Comparison of ENCODE assay signal across 15 cellular contexts in the genomic region with DNA sequence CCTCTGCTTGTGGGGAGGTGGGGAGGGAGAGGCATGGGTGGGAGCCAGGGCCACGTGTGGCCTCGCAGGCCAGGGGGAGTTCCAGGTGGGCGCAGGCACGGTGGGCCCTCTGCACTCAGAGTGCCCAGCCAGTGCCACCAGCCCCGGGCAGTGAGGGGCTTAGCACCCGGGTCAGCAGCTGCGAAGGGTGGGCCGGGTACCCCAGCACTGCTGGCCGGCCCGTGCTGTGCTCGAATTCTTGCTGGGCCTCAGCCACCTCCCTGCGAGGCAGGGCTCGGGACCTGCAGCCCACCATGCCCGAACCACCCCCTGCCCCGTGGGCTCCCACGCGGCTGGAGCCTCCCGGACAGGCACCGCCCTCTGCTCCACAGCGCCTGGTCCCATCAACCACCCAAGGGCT.
A peak's percentile ranks its signal among the peaks of the same experiment; 100 is the strongest.
DNase-seq lines count a peak whose midpoint lies in the region; ATAC-seq and TF ChIP-seq lines count a peak whose summit lies in the region.
"Had no signal": no experiment of that assay in that cellular context is flagged by ENCODE, and none has a peak within 500 bp of the region (broad histone marks: within the 10 kb centered on the region; RNA-seq: fewer than 3 reads in every experiment).

No MANE protein-coding gene starts in this region.

- no peaks in the 10 kb centered on the region for H3K4me1 ChIP-seq in upper lobe of right lung
- H3K4me1 ChIP-seq in stomach: no peaks in the 10 kb centered on the region
- H3K4me1 ChIP-seq: Caco-2 had no signal

- no peaks in the 10 kb centered on the region for H3K27me3 Mint-ChIP-seq in stimulated activated naive CD8-positive, alpha-beta T cell treated with anti-CD3 and anti-CD28 coated beads, Interleukin-15, amount 100 ng/mL, for 72 hours
- H3K27me3 Mint-ChIP-seq: CD4-positive, alpha-beta memory T cell had no signal

- peak; percentile 46 for ATAC-seq in stimulated activated naive CD8-positive, alpha-beta T cell treated with anti-CD3 and anti-CD28 coated beads, Interleukin-15, amount 100 ng/mL, for 72 hours
- ATAC-seq in stimulated activated naive CD8-positive, alpha-beta T cell treated with anti-CD3 and anti-CD28 coated beads, Interleukin-15, Interleukin-2, amounts not matched to agents 100 U/mL and 50 U/mL, for 24 hours: no peak
- peak; percentile 27 for ATAC-seq in upper lobe of right lung
- ATAC-seq in HG02623 (IDR thresholded peaks at IDR 0.05; ENCODE audit: unreplicated experiment): no peak

- H3K4me3 ChIP-seq in coronary artery (no peak overlapping the region), upper lobe of right lung (no peak overlapping the region), stomach (no peak overlapping the region)

- H3K27me3 ChIP-seq in upper lobe of right lung (no peaks in the 10 kb centered on the region), stomach (no peaks in the 10 kb centered on the region)

- TF ChIP-seq CTCF in coronary artery (IDR thresholded peaks at IDR 0.05) (no peak), upper lobe of right lung (IDR thresholded peaks at IDR 0.05) (no peak), stomach (IDR thresholded peaks at IDR 0.05) (no peak)

- WGBS in stomach, 5 donors: 78 to 97% (median 95%) methylated on average over 6 to 20 of the region's 20 CpGs

- H3K4me1 Mint-ChIP-seq in stimulated activated naive CD8-positive, alpha-beta T cell treated with anti-CD3 and anti-CD28 coated beads, Interleukin-15, amount 100 ng/mL, for 72 hours: no peaks in the 10 kb centered on the region
- H3K4me1 Mint-ChIP-seq: CD4-positive, alpha-beta memory T cell had no signal

- TF ChIP-seq EP300 in stomach (IDR thresholded peaks at IDR 0.05): no peak

- H3K27ac ChIP-seq in coronary artery: no peak overlapping the region
- H3K27ac ChIP-seq in upper lobe of right lung: no peak overlapping the region
- no peak overlapping the region for H3K27ac ChIP-seq in stomach

- H3K36me3 ChIP-seq in upper lobe of right lung (no peaks in the 10 kb centered on the region), stomach (no peaks in the 10 kb centered on the region)

- H3K4me3 Mint-ChIP-seq in stimulated activated naive CD8-positive, alpha-beta T cell treated with anti-CD3 and anti-CD28 coated beads, Interleukin-15, amount 100 ng/mL, for 72 hours: no peak overlapping the region
- H3K4me3 Mint-ChIP-seq: CD4-positive, alpha-beta memory T cell had no signal

- TF ChIP-seq POLR2A in stomach (IDR thresholded peaks at IDR 0.05): no peak

- intact Hi-C loops in posterior vena cava (cut with DNase I): no loop called here
- intact Hi-C loops in upper lobe of right lung (cut with DNase I): no loop called here
- intact Hi-C loops in stomach (cut with DNase I; ENCODE audit: low total_unique reads): no loop called here

- H3K9me3 Mint-ChIP-seq in stimulated activated naive CD8-positive, alpha-beta T cell treated with anti-CD3 and anti-CD28 coated beads, Interleukin-15, amount 100 ng/mL, for 72 hours: no peaks in the 10 kb centered on the region

- no peaks in the 10 kb centered on the region for H3K9me3 ChIP-seq in upper lobe of right lung
- H3K9me3 ChIP-seq in stomach: peaks cover 0 to 26% (median 10%) of the 10 kb centered on the region in 4 donors
- H3K9me3 ChIP-seq: Caco-2 had no signal

- no peak overlapping the region for H3K27ac Mint-ChIP-seq in stimulated activated naive CD8-positive, alpha-beta T cell treated with anti-CD3 and anti-CD28 coated beads, Interleukin-15, amount 100 ng/mL, for 72 hours
- H3K27ac Mint-ChIP-seq: CD4-positive, alpha-beta memory T cell had no signal

- DNase-seq in stimulated activated naive CD8-positive, alpha-beta T cell treated with anti-CD3 and anti-CD28 coated beads, Interleukin-15, amount 100 ng/mL, for 72 hours: no peak
- no peak for DNase-seq in stimulated activated naive CD8-positive, alpha-beta T cell treated with anti-CD3 and anti-CD28 coated beads, Interleukin-15, Interleukin-2, amounts not matched to agents 100 U/mL and 50 U/mL, for 24 hours
- DNase-seq in coronary artery (ENCODE audit: low spot score) (peak; percentile 50), posterior vena cava (ENCODE audit: low spot score) (peak; percentile 77), upper lobe of right lung (no peak), stomach (no peak), KG1 (lab: John Stamatoyannopoulos, UW) (no peak)
- DNase-seq: C1 segment of cervical spinal cord; Caco-2; CD4-positive, alpha-beta memory T cell; DMS153; DND-41; GOT3; HCEC 1CT had no signal

Comparison
In these comparisons a context has a peak if more than half of its experiments do, and no peak if none do; other contexts are left out.
1. ATAC-seq: peak in stimulated activated naive CD8-positive, alpha-beta T cell treated with anti-CD3 and anti-CD28 coated beads, Interleukin-15, amount 100 ng/mL, for 72 hours (single experiment) and upper lobe of right lung (single experiment); none in stimulated activated naive CD8-positive, alpha-beta T cell treated with anti-CD3 and anti-CD28 coated beads, Interleukin-15, Interleukin-2, amounts not matched to agents 100 U/mL and 50 U/mL, for 24 hours (single experiment) and HG02623 (single experiment).
2. DNase-seq: peak in coronary artery (single experiment) and posterior vena cava (single experiment); none in stimulated activated naive CD8-positive, alpha-beta T cell treated with anti-CD3 and anti-CD28 coated beads, Interleukin-15, amount 100 ng/mL, for 72 hours (0 of 2), stimulated activated naive CD8-positive, alpha-beta T cell treated with anti-CD3 and anti-CD28 coated beads, Interleukin-15, Interleukin-2, amounts not matched to agents 100 U/mL and 50 U/mL, for 24 hours (single experiment), upper lobe of right lung (single experiment), stomach (single experiment) and KG1 (single experiment).